ENCODE assay signal across 18 cellular contexts in the genomic region with DNA sequence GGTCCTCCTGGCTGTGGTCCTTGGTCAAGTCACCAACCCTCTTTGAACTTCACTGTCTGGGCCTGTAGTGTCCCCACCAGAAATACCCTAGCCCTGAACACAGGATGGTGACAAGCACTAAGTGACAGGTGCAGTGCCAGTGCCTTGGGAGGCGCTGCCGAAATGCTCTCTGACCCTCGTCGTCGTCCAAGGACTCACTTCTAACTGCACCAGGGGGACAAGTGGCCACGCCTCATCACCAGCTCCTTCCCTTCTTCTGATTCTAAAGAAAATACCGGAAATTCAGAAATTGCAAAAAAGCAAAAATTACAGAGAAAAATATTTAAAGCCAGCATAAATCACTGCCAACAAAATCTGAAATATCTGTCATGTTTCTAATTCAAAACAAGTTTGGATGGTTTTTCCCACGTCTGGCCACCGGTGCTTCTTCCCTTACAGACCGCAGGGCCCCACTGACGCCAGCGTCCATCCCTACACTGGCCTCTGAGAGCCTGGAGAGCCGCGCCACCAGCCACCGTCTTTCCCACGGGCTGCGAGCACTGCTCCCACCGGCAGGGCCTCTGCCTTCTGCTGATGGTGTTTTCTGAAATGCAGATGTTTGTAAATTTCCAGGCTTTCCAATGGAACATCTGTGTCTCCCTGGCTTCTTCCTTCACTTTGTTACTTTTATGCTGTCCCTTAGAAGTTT. TPM values are rescaled to one million over a fixed set of nuclear protein-coding genes. Genes with fewer than 3 reads are reported as not detected.
DNase-seq lines count a peak whose midpoint lies in the region; FAIRE-seq and TF ChIP-seq lines count a peak whose summit lies in the region.
"Had no signal": no experiment of that assay in that cellular context is flagged by ENCODE, and none has a peak within 500 bp of the region (broad histone marks: within the 10 kb centered on the region; RNA-seq: fewer than 3 reads in every experiment).

No MANE protein-coding gene starts in this region.

- H3K18ac ChIP-seq in neuronal stem cell (ENCODE audit: low read length), result peak overlapping the region; percentile 38

- H3K4me3 ChIP-seq in WERI-Rb-1 (ENCODE audit: low read depth, low read length) (no peak overlapping the region), neuronal stem cell (ENCODE audit: low read length in 2 of 2) (no peak overlapping the region), thyroid gland (replicated peaks in 1 of 3) (no peak overlapping the region)
- H3K4me3 ChIP-seq: GM12878 had no signal

- no peak overlapping the region for H3K9ac ChIP-seq in neuronal stem cell (ENCODE audit: low read depth, low read length, poor library complexity)

- H2AFZ ChIP-seq in neuronal stem cell (ENCODE audit: low read length), result no peak overlapping the region

- no peak overlapping the region for H3K4me2 ChIP-seq in neuronal stem cell (ENCODE audit: insufficient read depth, low read length, poor library complexity, severe bottlenecking)

- H3K14ac ChIP-seq in neuronal stem cell (ENCODE audit: low read length), result peak overlapping the region; percentile 63

- H4K91ac ChIP-seq in neuronal stem cell (ENCODE audit: low read depth, low read length, poor library complexity), result no peak overlapping the region

- peak overlapping the region; percentile 17 for H4K8ac ChIP-seq in neuronal stem cell (ENCODE audit: low read depth, low read length)

- intact Hi-C loops in thyroid gland (cut with DNase I), result no loop called here

- H3K27me3 ChIP-seq in WERI-Rb-1 (ENCODE audit: insufficient read depth, low read depth, severe bottlenecking), result no peaks in the 10 kb centered on the region
- peaks cover 0 to 9% (median 0%) of the 10 kb centered on the region in 3 experiments for H3K27me3 ChIP-seq in neuronal stem cell (ENCODE audit: control insufficient read depth in 3 of 3, insufficient read depth in 3 of 3, low read depth in 1 of 3, low read length in 3 of 3)
- no peaks in the 10 kb centered on the region for H3K27me3 ChIP-seq in thyroid gland

- no peak overlapping the region for H2BK120ac ChIP-seq in neuronal stem cell (ENCODE audit: low read depth, low read length)

- FAIRE-seq in D721Med (lab: Jason Lieb, UNC), result no peak
- FAIRE-seq: colon, G401.6, GM12878 had no signal

- no peak overlapping the region for H3K23ac ChIP-seq in neuronal stem cell (ENCODE audit: low read depth, low read length, poor library complexity)

- no peak overlapping the region for H3K4ac ChIP-seq in neuronal stem cell (ENCODE audit: low read length)

- peaks cover 2% of the 10 kb centered on the region for H3K79me1 ChIP-seq in neuronal stem cell (ENCODE audit: low read depth, low read length)

- TF ChIP-seq CTCF in WERI-Rb-1 (IDR thresholded peaks at IDR 0.05; ENCODE audit: low read depth, low read length) (no peak), D721Med (IDR thresholded peaks at IDR 0.05; ENCODE audit: insufficient read depth, missing control alignments) (no peak), thyroid gland (IDR thresholded peaks at IDR 0.05) (no peak)

- H3K4me1 ChIP-seq in neuronal stem cell (ENCODE audit: control insufficient read depth in 2 of 2, insufficient read depth in 1 of 2, low read depth in 1 of 2, low read length in 2 of 2), result peaks cover 0 to 10% of the 10 kb centered on the region in 2 donors
- H3K4me1 ChIP-seq in thyroid gland, result no peaks in the 10 kb centered on the region

- no CpG with 5 or more reads among the region's 18 CpGs for WGBS in neuronal stem cell (ENCODE audit: extremely low coverage in 2 of 2, insufficient read length in 2 of 2, insufficient replicate concordance in 1 of 2), 2 donors
- 75 to 80% methylated on average over 18 of the region's 18 CpGs for WGBS in thyroid gland, 2 donors

- H3K27ac ChIP-seq in WERI-Rb-1, result no peak overlapping the region
- no peak overlapping the region for H3K27ac ChIP-seq in neuronal stem cell (replicated peaks; ENCODE audit: low read length)
- H3K27ac ChIP-seq in thyroid gland, result no peak overlapping the region
- H3K27ac ChIP-seq: epithelial cell of prostate had no signal

- TF ChIP-seq POLR2A in thyroid gland (IDR thresholded peaks at IDR 0.05), result no peak

- no peak overlapping the region for H2BK12ac ChIP-seq in neuronal stem cell (ENCODE audit: low read length)

- H3K36me3 ChIP-seq in WERI-Rb-1 (no peaks in the 10 kb centered on the region), neuronal stem cell (replicated peaks in 1 of 2; ENCODE audit: control insufficient read depth in 2 of 2, insufficient read depth in 2 of 2, low read length in 2 of 2) (no peaks in the 10 kb centered on the region), thyroid gland (no peaks in the 10 kb centered on the region)

- peak overlapping the region; percentile 82 for H2BK5ac ChIP-seq in neuronal stem cell (ENCODE audit: low read length)

- no peak overlapping the region for H2BK15ac ChIP-seq in neuronal stem cell (ENCODE audit: low read length)

- DNase-seq in D341Med (ENCODE audit: low spot score) (peak; percentile 16), WERI-Rb-1 (peak; percentile 3), fibroblast of peridontal ligament (ENCODE audit: extremely low read depth) (peak; percentile 29), neuronal stem cell (ENCODE audit: low spot score) (no peak), D721Med (ENCODE audit: insufficient read length, low spot score) (no peak), T-helper 1 cell (no peak), thyroid gland (no peak)
- DNase-seq: activated CD8-positive, alpha-beta memory T cell treated with anti-CD3 and anti-CD28 coated beads, Interleukin-2, amount 10 ng/mL, durations not matched to agents 7 days and 5 days; AML-193; NCI-H187; NCI-H446 treated with DMSO at 0.1 percent for 48 hours; SIG-M5; stimulated activated CD4-positive, alpha-beta T cell treated with anti-CD3 and anti-CD28 coated beads, Interleukin-1b, Interleukin-23, amount 100 ng/mL, for 48 hours; T-helper 2 cell had no signal

- H3K9me3 ChIP-seq in WERI-Rb-1 (ENCODE audit: severe bottlenecking) (no peaks in the 10 kb centered on the region), neuronal stem cell (replicated peaks in 1 of 2; ENCODE audit: control insufficient read depth in 2 of 2, insufficient read depth in 1 of 2, low read depth in 1 of 2, low read length in 2 of 2) (no peaks in the 10 kb centered on the region), thyroid gland (no peaks in the 10 kb centered on the region)

- H2AK5ac ChIP-seq in neuronal stem cell (ENCODE audit: low read depth, low read length), result peak overlapping the region; percentile 24

RNA-seq across cellular contexts. Expression of gene GPC1, which starts 37.4 kb away (rescaled TPM):
- polyA plus RNA-seq in neuronal stem cell (2013, experiment 1 of 2), result 78.0 TPM
- polyA plus RNA-seq in neuronal stem cell (2013, experiment 2 of 2), result 77.4 TPM
- 10 to 100 TPM; 14.1 to 35.5 (median 26.8) TPM for total RNA-seq in thyroid gland

Comparison
In these comparisons a context has a peak if more than half of its experiments do, and no peak if none do; other contexts are left out.
1. DNase-seq: peak in D341Med (single experiment), WERI-Rb-1 (single experiment) and fibroblast of peridontal ligament (single experiment); none in neuronal stem cell (single experiment), D721Med (single experiment), T-helper 1 cell (0 of 5) and thyroid gland (0 of 2).